In genomic region chr17:21744621-21745020, GRCh38 we compare ENCODE assay signal across 5 cellular contexts. TPM values are rescaled to one million over a fixed set of nuclear protein-coding genes. Genes with fewer than 3 reads are reported as not detected.
"Had no signal": no experiment of that assay in that cellular context is flagged by ENCODE, and none has a peak within 500 bp of the region (broad histone marks: within the 10 kb centered on the region; RNA-seq: fewer than 3 reads in every experiment).

No MANE protein-coding gene starts in this region.

RNA-seq across cellular contexts. Expression of gene KCNJ18, which starts 52.3 kb away (rescaled TPM):
- total RNA-seq: HepG2, HT-29, HT1080, IMR-90, K562 had no signal
